ENCODE assay signal across 34 cellular contexts in the genomic region with DNA sequence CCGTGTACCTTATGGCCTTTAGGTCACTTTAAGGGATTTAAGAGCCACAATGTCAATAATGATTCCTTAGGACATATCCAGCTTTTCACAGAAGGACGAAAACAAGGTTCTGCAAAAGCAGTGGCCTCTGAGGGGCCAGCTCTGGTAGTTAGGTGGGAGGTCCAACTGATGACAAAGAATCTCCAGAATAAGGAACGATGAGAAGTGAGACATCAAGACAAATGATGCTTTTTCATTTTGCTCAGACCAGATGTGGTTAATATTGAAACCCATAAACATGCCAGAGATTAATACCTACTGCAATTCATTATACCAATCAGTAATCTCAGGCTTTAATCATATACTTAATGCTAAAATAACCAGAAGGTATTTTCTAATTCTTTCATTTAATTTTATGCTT. TPM values are rescaled to one million over a fixed set of nuclear protein-coding genes. Genes with fewer than 3 reads are reported as not detected.
"Had no signal": no experiment of that assay in that cellular context is flagged by ENCODE, and none has a peak within 500 bp of the region (broad histone marks: within the 10 kb centered on the region; RNA-seq: fewer than 3 reads in every experiment).

No MANE protein-coding gene starts in this region.

- H3K4me2 ChIP-seq: KMS-11 had no signal

- H3K4me1 ChIP-seq: body of pancreas, breast epithelium, SJCRH30 had no signal

- H3K27ac ChIP-seq: body of pancreas, breast epithelium, KMS-11, SJCRH30, SK-N-MC, WERI-Rb-1 had no signal

- H3K4me3 Mint-ChIP-seq: activated CD4-positive, alpha-beta T cell treated with anti-CD3 and anti-CD28 coated beads, Interleukin-2, amount 10 ng/mL, durations not matched to agents 24 days and 14 days; activated CD8-positive, alpha-beta T cell treated with anti-CD3 and anti-CD28 coated beads, Interleukin-2, amount 10 ng/mL, durations not matched to agents 7 days and 5 days; activated naive CD4-positive, alpha-beta T cell treated with anti-CD3 and anti-CD28 coated beads, Interleukin-2, amount 10 ng/mL, durations not matched to agents 7 days and 5 days; activated naive CD8-positive, alpha-beta T cell; activated T-cell treated with anti-CD3 and anti-CD28 coated beads, Interleukin-2, amount 50 U/mL, for 24 hours had no signal

- FAIRE-seq: astrocyte had no signal

- H3K27me3 ChIP-seq: body of pancreas, breast epithelium, SJCRH30 had no signal

- ATAC-seq: activated CD8-positive, alpha-beta T cell treated with anti-CD3 and anti-CD28 coated beads, Interleukin-2, amount 10 ng/mL, durations not matched to agents 7 days and 5 days; body of pancreas; Panc1 had no signal

- H3K4me3 ChIP-seq: body of pancreas, breast epithelium, SJCRH30, SK-N-MC had no signal

- H3K9ac ChIP-seq: KMS-11 had no signal

- H3K9me3 Mint-ChIP-seq: activated CD4-positive, alpha-beta T cell treated with anti-CD3 and anti-CD28 coated beads, Interleukin-2, amount 10 ng/mL, durations not matched to agents 24 days and 14 days; activated naive CD4-positive, alpha-beta T cell treated with anti-CD3 and anti-CD28 coated beads, Interleukin-2, amount 10 ng/mL, durations not matched to agents 7 days and 5 days; activated T-cell treated with anti-CD3 and anti-CD28 coated beads, Interleukin-2, amount 50 U/mL, for 24 hours had no signal

- H3K36me3 ChIP-seq: breast epithelium, SJCRH30, WERI-Rb-1 had no signal

- H3K4me1 Mint-ChIP-seq: activated CD4-positive, alpha-beta T cell treated with anti-CD3 and anti-CD28 coated beads, Interleukin-2, amount 10 ng/mL, durations not matched to agents 24 days and 14 days; activated naive CD4-positive, alpha-beta T cell treated with anti-CD3 and anti-CD28 coated beads, Interleukin-2, amount 10 ng/mL, durations not matched to agents 7 days and 5 days had no signal

- DNase-seq: activated CD4-positive, alpha-beta T cell treated with anti-CD3 and anti-CD28 coated beads for 1 hour; activated CD4-positive, alpha-beta T cell treated with anti-CD3 and anti-CD28 coated beads, Interleukin-2, amount 10 ng/mL, durations not matched to agents 24 days and 14 days; activated CD4-positive, alpha-beta T cell treated with anti-CD3 and anti-CD28 coated beads, Interleukin-2, amount 50 U/mL, for 48 hours; activated CD4-positive, CD25-positive, alpha-beta regulatory T cell; activated CD8-positive, alpha-beta T cell treated with anti-CD3 and anti-CD28 coated beads, Interleukin-2, amount 10 ng/mL, durations not matched to agents 7 days and 5 days; activated naive CD4-positive, alpha-beta T cell treated with anti-CD3 and anti-CD28 coated beads, Interleukin-2, amount 10 ng/mL, durations not matched to agents 7 days and 5 days; activated T-cell treated with anti-CD3 and anti-CD28 coated beads, Interleukin-2, amount 50 U/mL, for 24 hours; body of pancreas; MM.1S; MV-4-11; NCI-H1092; NCI-H1436 treated with DMSO at 0.1 percent for 48 hours; NCI-H1694 treated with DMSO at 0.1 percent for 48 hours; NCI-H2029; NCI-H345; NCI-H510A; NCI-H526; NCI-H748 treated with DMSO at 0.1 percent for 48 hours; OCI-M1; SHP77; SJCRH30; T1000; WERI-Rb-1 had no signal

- H3K27ac Mint-ChIP-seq: activated CD4-positive, alpha-beta T cell treated with anti-CD3 and anti-CD28 coated beads, Interleukin-2, amount 10 ng/mL, durations not matched to agents 24 days and 14 days; activated CD8-positive, alpha-beta T cell treated with anti-CD3 and anti-CD28 coated beads, Interleukin-2, amount 10 ng/mL, durations not matched to agents 7 days and 5 days; activated naive CD4-positive, alpha-beta T cell treated with anti-CD3 and anti-CD28 coated beads, Interleukin-2, amount 10 ng/mL, durations not matched to agents 7 days and 5 days; activated naive CD8-positive, alpha-beta T cell; activated T-cell treated with anti-CD3 and anti-CD28 coated beads, Interleukin-2, amount 50 U/mL, for 24 hours had no signal

- H3K9me3 ChIP-seq: body of pancreas, breast epithelium, SJCRH30 had no signal

RNA-seq across cellular contexts. Expression of a gene that starts 1.9 kb away (rescaled TPM):
- total RNA-seq: activated CD4-positive, alpha-beta T cell treated with anti-CD3 and anti-CD28 coated beads, Interleukin-2, amount 10 ng/mL, durations not matched to agents 24 days and 14 days; activated CD8-positive, alpha-beta T cell treated with anti-CD3 and anti-CD28 coated beads, Interleukin-2, amount 10 ng/mL, durations not matched to agents 7 days and 5 days; astrocyte; body of pancreas; cardiac septum; LHCN-M2; RPMI7951; SJCRH30; T-helper 1 cell treated with Interleukin-12 subunit alpha and Interleukin-12 subunit beta and Interleukin-4 antibody, amounts not matched to agents 30 ng/mL and 1 ng/mL, for 36 hours; T-helper 2 cell treated with Interferon-gamma antibody and Interleukin-4, amounts not matched to agents 100 ng/mL and 5 ng/mL, for 36 hours had no signal
